ENCODE assay signal across 25 cellular contexts in the genomic region with DNA sequence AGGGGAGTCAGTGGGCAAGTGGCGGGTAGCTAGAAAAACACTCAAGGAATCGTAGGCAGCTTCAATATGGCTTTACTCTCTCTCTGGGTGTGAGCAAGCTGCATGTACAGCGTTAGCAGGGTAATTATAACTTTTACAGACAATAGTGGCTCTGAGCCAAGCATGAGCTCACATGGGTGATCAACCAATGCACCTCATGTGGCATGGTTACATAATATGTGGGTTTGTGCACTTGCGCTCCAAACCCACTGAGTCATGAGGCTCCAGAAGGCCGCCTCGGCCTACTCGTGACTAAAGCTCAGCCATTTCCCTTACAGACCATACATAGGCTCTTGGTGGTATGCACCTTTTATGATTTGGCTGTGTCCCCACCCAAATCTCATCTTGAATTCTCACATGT.
DNase-seq lines count a peak whose midpoint lies in the region; ATAC-seq and TF ChIP-seq lines count a peak whose summit lies in the region.
"Had no signal": no experiment of that assay in that cellular context is flagged by ENCODE, and none has a peak within 500 bp of the region (broad histone marks: within the 10 kb centered on the region; RNA-seq: fewer than 3 reads in every experiment).

No MANE protein-coding gene starts in this region.

- no peak overlapping the region for H3K4me3 Mint-ChIP-seq in GM23338
- H3K4me3 Mint-ChIP-seq: CD8-positive, alpha-beta T cell; T-helper 1 cell treated with Interleukin-12 subunit alpha and Interleukin-12 subunit beta and Interleukin-4 antibody, amounts not matched to agents 30 μg/mL and 1 μg/mL, for 36 hours had no signal

- no peaks in the 10 kb centered on the region for H3K79me2 ChIP-seq in GM23338 (replicated peaks; ENCODE audit: insufficient read depth)

- peaks cover 3% of the 10 kb centered on the region; the same call in 1 of the 3 replicates for H3K4me1 Mint-ChIP-seq in GM23338
- H3K4me1 Mint-ChIP-seq: IgD-negative memory B cell had no signal

- POLR2A ChIA-PET in HEK293T (lab: Yijun Ruan, JAX), result no interaction called here

- H3K9me2 ChIP-seq in GM23338 (ENCODE audit: insufficient read depth), result 0 out of 2 replicates have a peak, but pooled peaks cover 6% of the 10 kb centered on the region

- no peak for TF ChIP-seq CTCF in GM23338 (conservative IDR thresholded peaks at IDR 0.05; ENCODE audit: low read depth in 2 of 2)

- H3K27me3 ChIP-seq in GM23338 (ENCODE audit: insufficient read depth), result no peaks in the 10 kb centered on the region
- H3K27me3 ChIP-seq: right atrium auricular region, SJCRH30, uterus had no signal

- no peak overlapping the region for H3K27ac ChIP-seq in GM23338 (ENCODE audit: low read depth)
- H3K27ac ChIP-seq: right atrium auricular region, SJCRH30, uterus, WERI-Rb-1 had no signal

- CTCF ChIA-PET in HEK293T (lab: Yijun Ruan, JAX), result no interaction called here

- no peaks in the 10 kb centered on the region for H3K4me1 ChIP-seq in GM23338 (ENCODE audit: insufficient read depth)
- H3K4me1 ChIP-seq: right atrium auricular region, SJCRH30, uterus had no signal

- ATAC-seq in GM23338 (no peak), HG03565 (IDR thresholded peaks at IDR 0.05; ENCODE audit: unreplicated experiment) (no peak)
- ATAC-seq: CD8-positive, alpha-beta T cell; PC-3 had no signal

- H4K20me1 ChIP-seq in GM23338 (replicated peaks; ENCODE audit: insufficient read depth), result no peaks in the 10 kb centered on the region

- H3K27me3 Mint-ChIP-seq in GM23338 (ENCODE audit: insufficient read depth, low read depth, poor library complexity), result peaks cover 9% of the 10 kb centered on the region
- H3K27me3 Mint-ChIP-seq: IgD-negative memory B cell had no signal

- H2AFZ ChIP-seq in GM23338, result no peak overlapping the region

- no peak overlapping the region for H3K4me3 ChIP-seq in GM23338
- H3K4me3 ChIP-seq: right atrium auricular region, SJCRH30, uterus had no signal

- H3F3A ChIP-seq in GM23338 (replicated peaks; ENCODE audit: low read depth), result no peaks in the 10 kb centered on the region

- H3K4me2 ChIP-seq in GM23338, result no peak overlapping the region

- peaks cover 23% of the 10 kb centered on the region for H3K36me3 Mint-ChIP-seq in GM23338 (ENCODE audit: low read depth)
- H3K36me3 Mint-ChIP-seq: CD8-positive, alpha-beta T cell; IgD-negative memory B cell had no signal

- peaks cover 6% of the 10 kb centered on the region; the same call in 1 of the 2 replicates for H3K36me3 ChIP-seq in GM23338 (ENCODE audit: insufficient read depth)
- H3K36me3 ChIP-seq: right atrium auricular region, SJCRH30, uterus, WERI-Rb-1 had no signal

- peak; percentile 5 for DNase-seq in A172 (ENCODE audit: low spot score)
- peak; percentile 52 for DNase-seq in GM23338 (ENCODE audit: low spot score)
- DNase-seq in RKO (ENCODE audit: low spot score), result peak; percentile 35
- peak; percentile 63 for DNase-seq in glomerular visceral epithelial cell (ENCODE audit: extremely low spot score)
- DNase-seq in AG08396 (ENCODE audit: low spot score), result no peak
- DNase-seq in pons (ENCODE audit: low spot score), result no peak
- DNase-seq in HEK293T (ENCODE audit: extremely low spot score), result no peak
- DNase-seq: activated CD4-positive, alpha-beta T cell treated with anti-CD3 and anti-CD28 coated beads, Interleukin-2, amount 50 U/mL, for 4 hours; amygdala; CD8-positive, alpha-beta T cell; central memory CD4-positive, alpha-beta T cell; EL; NCI-H1105 treated with DMSO at 0.1 percent for 48 hours; NCI-H2107; NCI-H524; nucleus accumbens; PC-3; stimulated activated CD4-positive, alpha-beta T cell treated with anti-CD3 and anti-CD28 coated beads, Interleukin-12 subunit alpha, Interleukin-12 subunit beta, amount 100 ng/mL, for 4 hours; uterus; WERI-Rb-1 had no signal

- H3K9me3 Mint-ChIP-seq in GM23338, result peaks cover 30% of the 10 kb centered on the region

- H3K27ac Mint-ChIP-seq in GM23338, result no peak overlapping the region
- H3K27ac Mint-ChIP-seq: CD8-positive, alpha-beta T cell; IgD-negative memory B cell; T-helper 1 cell treated with Interleukin-12 subunit alpha and Interleukin-12 subunit beta and Interleukin-4 antibody, amounts not matched to agents 30 μg/mL and 1 μg/mL, for 36 hours had no signal

TF ChIP-seq in GM23338, 12 proteins besides CTCF, POLR2A, EP300 and RAD21 (continues in another document):
- no peak for TF ChIP-seq ZNF331 (CRISPR knock-in tag; IDR thresholded peaks at IDR 0.05; ENCODE audit: low read depth)
- no peak for TF ChIP-seq STAT1 (IDR thresholded peaks at IDR 0.05; ENCODE audit: unreplicated experiment)
- TF ChIP-seq, protein P1, sequence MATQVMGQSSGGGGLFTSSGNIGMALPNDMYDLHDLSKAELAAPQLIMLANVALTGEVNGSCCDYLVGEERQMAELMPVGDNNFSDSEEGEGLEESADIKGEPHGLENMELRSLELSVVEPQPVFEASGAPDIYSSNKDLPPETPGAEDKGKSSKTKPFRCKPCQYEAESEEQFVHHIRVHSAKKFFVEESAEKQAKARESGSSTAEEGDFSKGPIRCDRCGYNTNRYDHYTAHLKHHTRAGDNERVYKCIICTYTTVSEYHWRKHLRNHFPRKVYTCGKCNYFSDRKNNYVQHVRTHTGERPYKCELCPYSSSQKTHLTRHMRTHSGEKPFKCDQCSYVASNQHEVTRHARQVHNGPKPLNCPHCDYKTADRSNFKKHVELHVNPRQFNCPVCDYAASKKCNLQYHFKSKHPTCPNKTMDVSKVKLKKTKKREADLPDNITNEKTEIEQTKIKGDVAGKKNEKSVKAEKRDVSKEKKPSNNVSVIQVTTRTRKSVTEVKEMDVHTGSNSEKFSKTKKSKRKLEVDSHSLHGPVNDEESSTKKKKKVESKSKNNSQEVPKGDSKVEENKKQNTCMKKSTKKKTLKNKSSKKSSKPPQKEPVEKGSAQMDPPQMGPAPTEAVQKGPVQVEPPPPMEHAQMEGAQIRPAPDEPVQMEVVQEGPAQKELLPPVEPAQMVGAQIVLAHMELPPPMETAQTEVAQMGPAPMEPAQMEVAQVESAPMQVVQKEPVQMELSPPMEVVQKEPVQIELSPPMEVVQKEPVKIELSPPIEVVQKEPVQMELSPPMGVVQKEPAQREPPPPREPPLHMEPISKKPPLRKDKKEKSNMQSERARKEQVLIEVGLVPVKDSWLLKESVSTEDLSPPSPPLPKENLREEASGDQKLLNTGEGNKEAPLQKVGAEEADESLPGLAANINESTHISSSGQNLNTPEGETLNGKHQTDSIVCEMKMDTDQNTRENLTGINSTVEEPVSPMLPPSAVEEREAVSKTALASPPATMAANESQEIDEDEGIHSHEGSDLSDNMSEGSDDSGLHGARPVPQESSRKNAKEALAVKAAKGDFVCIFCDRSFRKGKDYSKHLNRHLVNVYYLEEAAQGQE (IDR thresholded peaks at IDR 0.05; ENCODE audit: unreplicated experiment), result no peak
- TF ChIP-seq EZH2 (IDR thresholded peaks at IDR 0.05; ENCODE audit: low read depth, unreplicated experiment), result no peak
- TF ChIP-seq CREB1 (CRISPR knock-in tag; IDR thresholded peaks at IDR 0.05; ENCODE audit: low read depth), result no peak
- TF ChIP-seq ZNF114 (CRISPR knock-in tag; IDR thresholded peaks at IDR 0.05), result no peak

TF ChIP-seq in HEK293T, 16 proteins besides CTCF, POLR2A, EP300 and RAD21:
- TF ChIP-seq LEF1 (IDR thresholded peaks at IDR 0.05; ENCODE audit: borderline replicate concordance) (no peak), L3MBTL2 (conservative IDR thresholded peaks at IDR 0.05) (no peak), ZNF384 (IDR thresholded peaks at IDR 0.05) (no peak), CTBP1 (IDR thresholded peaks at IDR 0.05; ENCODE audit: borderline replicate concordance) (no peak), FOXA1 (IDR thresholded peaks at IDR 0.05) (no peak), BHLHE40 (IDR thresholded peaks at IDR 0.05; ENCODE audit: borderline replicate concordance) (no peak), HDGF (IDR thresholded peaks at IDR 0.05; ENCODE audit: borderline replicate concordance) (no peak), FOXM1 (IDR thresholded peaks at IDR 0.05; ENCODE audit: borderline replicate concordance) (no peak), SP1 (IDR thresholded peaks at IDR 0.05) (no peak), NFRKB (IDR thresholded peaks at IDR 0.05) (no peak), FOXK2 (IDR thresholded peaks at IDR 0.05) (no peak)
- TF ChIP-seq, protein P2, sequence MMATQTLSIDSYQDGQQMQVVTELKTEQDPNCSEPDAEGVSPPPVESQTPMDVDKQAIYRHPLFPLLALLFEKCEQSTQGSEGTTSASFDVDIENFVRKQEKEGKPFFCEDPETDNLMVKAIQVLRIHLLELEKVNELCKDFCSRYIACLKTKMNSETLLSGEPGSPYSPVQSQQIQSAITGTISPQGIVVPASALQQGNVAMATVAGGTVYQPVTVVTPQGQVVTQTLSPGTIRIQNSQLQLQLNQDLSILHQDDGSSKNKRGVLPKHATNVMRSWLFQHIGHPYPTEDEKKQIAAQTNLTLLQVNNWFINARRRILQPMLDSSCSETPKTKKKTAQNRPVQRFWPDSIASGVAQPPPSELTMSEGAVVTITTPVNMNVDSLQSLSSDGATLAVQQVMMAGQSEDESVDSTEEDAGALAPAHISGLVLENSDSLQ (IDR thresholded peaks at IDR 0.05), result no peak
TF ChIP-seq in HEK293T: peak in this region for 0.

Comparison
In these comparisons a context has a peak if more than half of its experiments do, and no peak if none do; other contexts are left out.
1. DNase-seq: peak in A172 (single experiment), GM23338 (single experiment), RKO (single experiment) and glomerular visceral epithelial cell (single experiment); none in AG08396 (single experiment), pons (single experiment) and HEK293T (single experiment).